18 cellular contexts compared by ENCODE assay signal in the genomic region with DNA sequence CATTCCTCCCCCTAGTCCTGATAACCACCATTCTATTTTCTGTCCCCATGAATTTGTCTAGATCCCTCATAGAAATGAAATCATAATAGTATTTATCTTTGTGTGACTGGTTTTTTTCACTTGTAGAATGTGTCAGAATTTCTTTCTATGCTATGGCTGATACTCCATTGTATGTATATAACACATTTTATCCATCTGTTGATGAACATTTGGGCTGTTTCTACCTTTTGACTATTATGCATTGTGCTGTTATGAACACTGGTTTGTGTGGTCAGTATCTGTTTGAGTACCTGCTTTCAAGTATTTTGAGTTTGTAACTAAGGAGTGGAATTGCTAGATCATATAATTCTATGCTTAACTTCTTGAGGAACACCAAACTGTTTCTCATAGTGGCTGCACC. TPM values are rescaled to one million over a fixed set of nuclear protein-coding genes. Genes with fewer than 3 reads are reported as not detected.
DNase-seq lines count a peak whose midpoint lies in the region; ATAC-seq, FAIRE-seq and TF ChIP-seq lines count a peak whose summit lies in the region.
"Had no signal": no experiment of that assay in that cellular context is flagged by ENCODE, and none has a peak within 500 bp of the region (broad histone marks: within the 10 kb centered on the region; RNA-seq: fewer than 3 reads in every experiment).

No MANE protein-coding gene starts in this region.

- H3K36me3 ChIP-seq in Loucy (ENCODE audit: insufficient read depth, low read length) (peaks cover 3% of the 10 kb centered on the region; the same call in 1 of the 2 replicates), neural progenitor cell (no peaks in the 10 kb centered on the region)
- H3K36me3 ChIP-seq: SJSA1 had no signal

- no peak for TF ChIP-seq POLR2A in A549 (IDR thresholded peaks at IDR 0.05; ENCODE audit: low read length)

- H3K4me3 Mint-ChIP-seq in chondrocyte (ENCODE audit: unreplicated experiment) (no peak overlapping the region), neural progenitor cell (no peak overlapping the region)
- H3K4me3 Mint-ChIP-seq: H9 had no signal

- H3F3A ChIP-seq in Loucy (ENCODE audit: low read depth) (no peaks in the 10 kb centered on the region), neural progenitor cell (ENCODE audit: low read depth) (peaks cover 11% of the 10 kb centered on the region)

- DNase-seq in A549 (ENCODE audit: low read depth in 1 of 2, low spot score in 1 of 2) (no peak), chondrocyte (ENCODE audit: low spot score) (no peak), neural progenitor cell (ENCODE audit: low spot score) (no peak), mesenteric fat pad (ENCODE audit: low spot score) (no peak), NCI-H1048 (lab: John Stamatoyannopoulos, UW) (no peak)
- DNase-seq: H9, KG1, NCI-H1105 treated with DMSO at 0.1 percent for 48 hours, NCI-H2081, NCI-H2171 treated with DMSO at 0.1 percent for 48 hours, NCI-H524 treated with DMSO at 0.1 percent for 48 hours, NCI-H82 had no signal

- H3K27ac Mint-ChIP-seq in chondrocyte (ENCODE audit: unreplicated experiment): peak overlapping the region; percentile 9
- H3K27ac Mint-ChIP-seq in neural progenitor cell: peak overlapping the region; percentile 90
- H3K27ac Mint-ChIP-seq: H9 had no signal

- TF ChIP-seq EP300 in A549 (IDR thresholded peaks at IDR 0.05): no peak

- H3K4me3 ChIP-seq in A549 (no peak overlapping the region), Loucy (ENCODE audit: low read length, poor library complexity, severe bottlenecking) (no peak overlapping the region), neural progenitor cell (no peak overlapping the region)
- H3K4me3 ChIP-seq: SJSA1 had no signal

- H3K4me1 ChIP-seq in A549 (peaks cover 12% of the 10 kb centered on the region; the same call in 1 of the 3 replicates), Loucy (ENCODE audit: insufficient read depth, low read length, poor library complexity, severe bottlenecking) (peaks cover 6% of the 10 kb centered on the region), neural progenitor cell (no peaks in the 10 kb centered on the region)

- H3K9ac ChIP-seq in Loucy (ENCODE audit: low read depth, low read length, poor library complexity, severe bottlenecking): no peak overlapping the region
- no peak overlapping the region for H3K9ac ChIP-seq in neural progenitor cell

- H3K9me2 ChIP-seq in Loucy (replicated peaks; ENCODE audit: low read depth, low read length): no peaks in the 10 kb centered on the region

- H3K4me1 Mint-ChIP-seq in chondrocyte (ENCODE audit: low read depth) (peaks cover 14% of the 10 kb centered on the region), neural progenitor cell (peaks cover 19% of the 10 kb centered on the region)

- H2AFZ ChIP-seq in Loucy (ENCODE audit: low read length) (no peak overlapping the region), neural progenitor cell (replicated peaks) (no peak overlapping the region)

- CTCF ChIA-PET in A549 (lab: Yijun Ruan, JAX): interaction anchor here (1.3 kb wide), 1 partner anchor 13 kb away, joined by 3 read pairs; no protein-coding TSS in a partner anchor

- H3K27me3 ChIP-seq in Loucy (ENCODE audit: insufficient read depth, low read length, poor library complexity, severe bottlenecking) (no peaks in the 10 kb centered on the region), neural progenitor cell (no peaks in the 10 kb centered on the region)
- H3K27me3 ChIP-seq: SJSA1 had no signal

- H3K9me3 Mint-ChIP-seq in chondrocyte (ENCODE audit: low read depth): no peaks in the 10 kb centered on the region
- H3K9me3 Mint-ChIP-seq in neural progenitor cell: no peaks in the 10 kb centered on the region
- H3K9me3 Mint-ChIP-seq: H9 had no signal

- H3K4me2 ChIP-seq in A549 (no peak overlapping the region), Loucy (ENCODE audit: low read depth, low read length, poor library complexity, severe bottlenecking) (peak overlapping the region; percentile 23), neural progenitor cell (no peak overlapping the region)

- POLR2A ChIA-PET in A549 (lab: Yijun Ruan, JAX): no interaction called here

- H3K36me3 Mint-ChIP-seq in chondrocyte (ENCODE audit: low read depth): no peaks in the 10 kb centered on the region
- no peaks in the 10 kb centered on the region for H3K36me3 Mint-ChIP-seq in neural progenitor cell

- TF ChIP-seq CTCF in A549 (IDR thresholded peaks at IDR 0.05) (no peak), Loucy (conservative IDR thresholded peaks at IDR 0.05; ENCODE audit: low read length) (no peak), chondrocyte (IDR thresholded peaks at IDR 0.05) (no peak), neural progenitor cell (IDR thresholded peaks at IDR 0.05) (no peak)

- no peaks in the 10 kb centered on the region for H3K79me2 ChIP-seq in Loucy (ENCODE audit: insufficient read depth, low read length)
- no peaks in the 10 kb centered on the region for H3K79me2 ChIP-seq in neural progenitor cell (ENCODE audit: low read depth)

- no peak for TF ChIP-seq RAD21 in A549 (conservative IDR thresholded peaks at IDR 0.05 in 1 of 2, IDR thresholded peaks at IDR 0.05 in 1 of 2)

- H3K27me3 Mint-ChIP-seq in chondrocyte (ENCODE audit: low read depth) (peaks cover 5% of the 10 kb centered on the region), neural progenitor cell (ENCODE audit: insufficient read depth, low read depth) (peaks cover 4% of the 10 kb centered on the region)

- ATAC-seq in A549 (no peak), GM19455 (IDR thresholded peaks at IDR 0.05; ENCODE audit: unreplicated experiment) (no peak)

- no peaks in the 10 kb centered on the region for H3K9me3 ChIP-seq in A549
- H3K9me3 ChIP-seq in Loucy (ENCODE audit: insufficient read depth, low read depth, low read length): no peaks in the 10 kb centered on the region
- H3K9me3 ChIP-seq in neural progenitor cell (ENCODE audit: low read depth): no peaks in the 10 kb centered on the region
- H3K9me3 ChIP-seq: SJSA1 had no signal

- FAIRE-seq in A549 (lab: Jason Lieb, UNC): peak; percentile 79
- FAIRE-seq: RCC 7860 had no signal

- H4K20me1 ChIP-seq in Loucy (ENCODE audit: insufficient read depth, low read length, poor library complexity, severe bottlenecking): no peaks in the 10 kb centered on the region
- no peaks in the 10 kb centered on the region for H4K20me1 ChIP-seq in neural progenitor cell (ENCODE audit: low read depth)

- H3K27ac ChIP-seq in A549 (no peak overlapping the region), neural progenitor cell (no peak overlapping the region)
- H3K27ac ChIP-seq: C4-2B, HL-60, SJSA1 had no signal

TF ChIP-seq in A549, 52 proteins besides CTCF, POLR2A, EP300 and RAD21 (continues in another document):
- TF ChIP-seq RCOR1 (IDR thresholded peaks at IDR 0.05; ENCODE audit: low read depth, low read length) (no peak), HDAC2 (IDR thresholded peaks at IDR 0.05) (no peak), JUN (IDR thresholded peaks at IDR 0.05) (no peak), ZNF302 (CRISPR knock-in tag; IDR thresholded peaks at IDR 0.05) (no peak), CEBPB (IDR thresholded peaks at IDR 0.05) (no peak), POLR2AphosphoS2 (conservative IDR thresholded peaks at IDR 0.05; ENCODE audit: low read length) (no peak), ESRRA (IDR thresholded peaks at IDR 0.05; ENCODE audit: borderline replicate concordance, low read length) (no peak), CBX2 (IDR thresholded peaks at IDR 0.05; ENCODE audit: borderline replicate concordance, low read depth) (no peak), ZFP36 (IDR thresholded peaks at IDR 0.05; ENCODE audit: borderline replicate concordance, partially characterized antibody) (no peak), NR3C1 (IDR thresholded peaks at IDR 0.05) (no peak), MAZ (IDR thresholded peaks at IDR 0.05; ENCODE audit: borderline replicate concordance, low read depth, low read length) (no peak), FOXS1 (CRISPR knock-in tag; IDR thresholded peaks at IDR 0.05) (no peak)

RNA-seq across cellular contexts. Expression of a gene that starts 16.0 kb away (rescaled TPM):
- 41.9 and 44.6 TPM in 2 replicates for polyA plus RNA-seq in A549 (2011; rRNA removed)
- polyA plus RNA-seq in A549 (2012; cell fraction: cytosol; rRNA removed): 49.7 and 55.9 TPM in 2 replicates
- polyA plus RNA-seq in A549 (2012; cell fraction: nucleus; rRNA removed): 114 and 125 TPM in 2 replicates
- polyA plus RNA-seq in A549 (2017; fragmentation: RNase III; extraction: RNeasy Plus Mini Kit Qiagen cat#74134 plus additional on column Dnase treatment): 48.2 to 51.9 TPM (median 48.3 TPM) in 3 replicates
- polyA minus RNA-seq in A549 (2011; rRNA and poly(A)+ RNA removed): 73.2 and 77.2 TPM in 2 replicates
- 23.8 to 40.6 TPM (median 24.6 TPM) in 3 replicates for total RNA-seq in chondrocyte
- total RNA-seq in neural progenitor cell (ENCODE audit: low replicate concordance): 24.8 and 46.5 TPM in 2 replicates
- 36.3 TPM for total RNA-seq in mesenteric fat pad

RNA-seq across cellular contexts. Expression of a gene that starts 32.5 kb away (rescaled TPM):
- polyA plus RNA-seq in A549 (2011; rRNA removed) (11.2 and 11.9 TPM in 2 replicates), A549 (2017; fragmentation: RNase III; extraction: RNeasy Plus Mini Kit Qiagen cat#74134 plus additional on column Dnase treatment) (11.4 to 11.6 TPM (median 11.5 TPM) in 3 replicates)
- 5.4 and 6.3 TPM in 2 replicates for polyA plus RNA-seq in A549 (2012; cell fraction: cytosol; rRNA removed)
- 3.2 and 4.1 TPM in 2 replicates for polyA plus RNA-seq in A549 (2012; cell fraction: nucleus; rRNA removed)
- 17.4 and 20.3 TPM in 2 replicates for polyA minus RNA-seq in A549 (2011; rRNA and poly(A)+ RNA removed)
- total RNA-seq in chondrocyte (9.7 to 10.5 TPM (median 9.8 TPM) in 3 replicates), neural progenitor cell (ENCODE audit: low replicate concordance) (10.6 and 15.1 TPM in 2 replicates), mesenteric fat pad (17.4 TPM)

RNA-seq across cellular contexts. Expression of a gene that starts 32.8 kb away (rescaled TPM):
- polyA plus RNA-seq in A549 (2011; rRNA removed) (20.0 and 22.3 TPM in 2 replicates), A549 (2017; fragmentation: RNase III; extraction: RNeasy Plus Mini Kit Qiagen cat#74134 plus additional on column Dnase treatment) (20.7 to 21.4 TPM (median 21.3 TPM) in 3 replicates)
- 29.6 and 33.3 TPM in 2 replicates for polyA plus RNA-seq in A549 (2012; cell fraction: cytosol; rRNA removed)
- polyA plus RNA-seq in A549 (2012; cell fraction: nucleus; rRNA removed): 55.7 and 61.1 TPM in 2 replicates
- polyA minus RNA-seq in A549 (2011; rRNA and poly(A)+ RNA removed): 25.4 and 29.8 TPM in 2 replicates
- total RNA-seq in chondrocyte (18.0 to 19.3 TPM (median 18.4 TPM) in 3 replicates), neural progenitor cell (ENCODE audit: low replicate concordance) (9.6 and 17.5 TPM in 2 replicates), mesenteric fat pad (20.8 TPM)

RNA-seq across cellular contexts. Expression of a gene that starts 36.8 kb away (rescaled TPM):
- polyA plus RNA-seq in A549 (2011; rRNA removed) (0.22 and 0.24 TPM in 2 replicates), A549 (2017; fragmentation: RNase III; extraction: RNeasy Plus Mini Kit Qiagen cat#74134 plus additional on column Dnase treatment) (0.07 to 0.36 TPM (median 0.26 TPM) in 3 replicates)
- polyA plus RNA-seq in A549 (2012; cell fraction: cytosol; rRNA removed): 0.21 and 0.26 TPM in 2 replicates
- 0.91 and 1.1 TPM in 2 replicates for polyA plus RNA-seq in A549 (2012; cell fraction: nucleus; rRNA removed)
- polyA minus RNA-seq in A549 (2011; rRNA and poly(A)+ RNA removed): 0.19 and 0.25 TPM in 2 replicates
- total RNA-seq in chondrocyte (0.31 to 0.52 TPM in 2 of 3 replicates, not detected in the other), neural progenitor cell (ENCODE audit: low replicate concordance) (1.2 and 5.4 TPM in 2 replicates), mesenteric fat pad (0.71 TPM)
- total RNA-seq: SJSA1 had no signal
